22 cellular contexts compared by ENCODE assay signal in genomic region chr4:184882276-184882675, GRCh38.
"Had no signal": no experiment of that assay in that cellular context is flagged by ENCODE, and none has a peak within 500 bp of the region (broad histone marks: within the 10 kb centered on the region; RNA-seq: fewer than 3 reads in every experiment).

No MANE protein-coding gene starts in this region.

- H3K9ac ChIP-seq: KMS-11 had no signal

- H3K27ac ChIP-seq: KMS-11, SJSA1, SK-N-MC had no signal

- H3K4me3 ChIP-seq: K562, SJSA1, SK-N-MC had no signal

- H3K9me3 ChIP-seq: SJSA1 had no signal

- ATAC-seq: K562 had no signal

- H3K27me3 ChIP-seq: SJSA1 had no signal

- DNase-seq: Kasumi-1, MV-4-11, NCI-H1048, NCI-H1105, NCI-H1417, NCI-H1436 treated with DMSO at 0.1 percent for 48 hours, NCI-H1694, NCI-H187 treated with DMSO at 0.1 percent for 48 hours, NCI-H2029 treated with DMSO at 0.1 percent for 48 hours, NCI-H2171 treated with DMSO at 0.1 percent for 48 hours, NCI-H345, NCI-H446 treated with DMSO at 0.1 percent for 48 hours, NCI-H510A treated with DMSO at 0.1 percent for 48 hours, NCI-H526, Right ventricle myocardium superior, RPMI8226, SIG-M5 had no signal

- H3K4me1 ChIP-seq: SJSA1 had no signal

- FAIRE-seq: K562, RCC 7860 had no signal

- H3K36me3 ChIP-seq: SJSA1 had no signal
